23 cellular contexts compared by ENCODE assay signal in the genomic region with DNA sequence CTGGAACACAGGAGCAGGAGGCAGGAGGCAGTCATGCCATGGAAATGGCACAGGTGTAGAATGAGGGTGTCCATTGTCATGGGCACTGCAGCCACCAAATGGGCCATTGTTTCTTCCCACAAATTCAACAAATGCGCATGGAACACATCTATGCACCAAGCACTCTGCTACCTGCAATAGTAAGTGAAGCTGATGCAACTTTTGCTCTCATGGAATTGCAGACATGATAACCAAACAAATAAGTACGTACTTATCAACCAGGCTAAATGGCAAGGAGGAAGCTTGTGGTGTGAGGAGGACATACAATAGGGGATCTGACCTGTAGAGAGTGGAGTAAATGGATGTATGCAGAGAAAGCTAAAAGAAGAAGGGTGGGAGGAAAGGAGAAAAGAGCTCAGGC.
"Had no signal": no experiment of that assay in that cellular context is flagged by ENCODE, and none has a peak within 500 bp of the region (broad histone marks: within the 10 kb centered on the region; RNA-seq: fewer than 3 reads in every experiment).

No MANE protein-coding gene starts in this region.

- H3K4me3 ChIP-seq: K562, SJSA1, SK-N-MC had no signal

- H3K36me3 ChIP-seq: SJSA1 had no signal

- H3K4me1 Mint-ChIP-seq: IgD-negative memory B cell had no signal

- H3K4me3 Mint-ChIP-seq: IgD-negative memory B cell had no signal

- FAIRE-seq: K562, RCC 7860 had no signal

- H3K27me3 Mint-ChIP-seq: IgD-negative memory B cell had no signal

- H3K4me1 ChIP-seq: SJSA1 had no signal

- H3K4me2 ChIP-seq: KMS-11 had no signal

- H3K27ac ChIP-seq: KMS-11, SJSA1, SK-N-MC had no signal

- H3K9ac ChIP-seq: KMS-11 had no signal

- DNase-seq: Kasumi-1, MM.1S, NCI-H1092 treated with DMSO at 0.1 percent for 48 hours, NCI-H1436, NCI-H187, NCI-H2029, NCI-H2081 treated with DMSO at 0.1 percent for 48 hours, NCI-H2171, NCI-H226, NCI-H446, NCI-H510A, NCI-H524 treated with DMSO at 0.1 percent for 48 hours, NCI-H69, NCI-H774, Right ventricle myocardium superior, RPMI8226, SIG-M5 had no signal

- H3K27ac Mint-ChIP-seq: IgD-negative memory B cell had no signal

- H3K36me3 Mint-ChIP-seq: IgD-negative memory B cell had no signal

- ATAC-seq: K562 had no signal
